ENCODE assay signal across 10 cellular contexts in genomic region chr21:43609501-43610340, GRCh38.
DNase-seq lines count a peak whose midpoint lies in the region; ATAC-seq and TF ChIP-seq lines count a peak whose summit lies in the region.
"Had no signal": no experiment of that assay in that cellular context is flagged by ENCODE, and none has a peak within 500 bp of the region (broad histone marks: within the 10 kb centered on the region; RNA-seq: fewer than 3 reads in every experiment).

No MANE protein-coding gene starts in this region.

- no peaks in the 10 kb centered on the region for H3K27me3 ChIP-seq in rectal smooth muscle tissue (ENCODE audit: control insufficient read depth, insufficient read depth, low read length)

- TF ChIP-seq POLR2A in erythroblast (IDR thresholded peaks at IDR 0.05; ENCODE audit: low read length) = no peak

- no peak overlapping the region for H3K27ac ChIP-seq in rectal smooth muscle tissue (ENCODE audit: low read depth, low read length)

- TF ChIP-seq CTCF in epithelial cell of esophagus (IDR thresholded peaks at IDR 0.05; ENCODE audit: insufficient read depth, low read depth, low read length, missing control alignments) = no peak

- no peak for ATAC-seq in HG03432 (IDR thresholded peaks at IDR 0.05; ENCODE audit: unreplicated experiment)
- ATAC-seq: GM12878 had no signal

- no peaks in the 10 kb centered on the region for H3K36me3 ChIP-seq in rectal smooth muscle tissue (ENCODE audit: control insufficient read depth, insufficient read depth, low read length)

- no peak overlapping the region for H3K9ac ChIP-seq in rectal smooth muscle tissue (ENCODE audit: low read length)

- peak; percentile 71 for DNase-seq in HK-2 (ENCODE audit: unreplicated experiment)
- peak; percentile 89 for DNase-seq in NCI-H510A treated with DMSO at 0.1 percent for 48 hours (lab: John Stamatoyannopoulos, UW)
- peak; percentile 95 for DNase-seq in epithelial cell of esophagus (ENCODE audit: low read depth)
- no peak for DNase-seq in erythroblast (lab: John Stamatoyannopoulos, UW)
- DNase-seq in cerebellar cortex (ENCODE audit: low spot score) = no peak
- DNase-seq in midbrain (lab: John Stamatoyannopoulos, UW) = no peak
- DNase-seq: immature natural killer cell had no signal

- H3K4me1 ChIP-seq in rectal smooth muscle tissue (ENCODE audit: control insufficient read depth, insufficient read depth, low read length) = peaks cover 3% of the 10 kb centered on the region

- H3K4me3 ChIP-seq in epithelial cell of esophagus (ENCODE audit: low read length) = no peak overlapping the region
- peak overlapping the region; percentile 4 for H3K4me3 ChIP-seq in rectal smooth muscle tissue (ENCODE audit: low read length)
- H3K4me3 ChIP-seq: GM12878 had no signal

Comparison
In these comparisons a context has a peak if more than half of its experiments do, and no peak if none do; other contexts are left out.
1. DNase-seq: peak in HK-2 (single experiment), NCI-H510A treated with DMSO at 0.1 percent for 48 hours (single experiment) and epithelial cell of esophagus (single experiment); none in erythroblast (0 of 2), cerebellar cortex (single experiment) and midbrain (single experiment).